In the genomic region with DNA sequence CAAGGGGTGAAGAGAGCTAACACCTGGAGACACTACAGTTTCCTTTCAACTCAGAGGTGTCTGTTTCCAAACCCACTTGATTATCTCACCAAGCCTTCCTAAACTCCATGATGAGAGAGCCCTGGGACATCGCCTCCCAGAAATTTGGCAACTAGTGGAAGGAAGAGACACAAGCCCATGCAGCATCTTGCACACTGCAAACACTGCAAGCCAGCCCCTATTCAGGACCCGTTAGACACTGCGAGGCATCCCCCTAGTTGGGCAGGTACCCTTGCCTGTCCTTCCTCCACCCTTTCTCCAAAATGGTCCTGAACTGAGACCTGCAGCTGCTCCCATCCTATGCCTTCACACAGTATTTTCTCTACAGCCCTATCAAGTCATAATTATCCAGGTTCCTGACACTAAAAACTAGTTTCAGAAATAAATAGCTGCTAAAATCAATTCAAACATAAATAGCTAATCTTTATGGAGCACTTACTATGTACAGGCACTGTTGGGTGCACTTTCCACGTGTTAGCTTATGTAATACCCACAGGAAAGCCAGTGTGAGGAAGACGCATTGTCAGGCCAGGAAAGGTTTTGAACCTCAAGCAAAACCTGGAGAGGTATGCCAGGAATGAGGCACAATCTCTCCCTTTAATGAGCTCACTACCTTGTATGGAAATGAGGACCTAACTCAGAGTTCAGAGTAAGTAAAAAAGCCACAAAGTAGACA, we compare ENCODE assay signal across 10 cellular contexts. TPM values are rescaled to one million over a fixed set of nuclear protein-coding genes. Genes with fewer than 3 reads are reported as not detected.
DNase-seq lines count a peak whose midpoint lies in the region; FAIRE-seq and TF ChIP-seq lines count a peak whose summit lies in the region.
"Had no signal": no experiment of that assay in that cellular context is flagged by ENCODE, and none has a peak within 500 bp of the region (broad histone marks: within the 10 kb centered on the region; RNA-seq: fewer than 3 reads in every experiment).

No MANE protein-coding gene starts in this region.

- H3K9me3 ChIP-seq in HEK293 (ENCODE audit: control insufficient read depth, insufficient read depth, low read depth, low read length) (no peaks in the 10 kb centered on the region), kidney (ENCODE audit: control insufficient read depth in 1 of 2, low read length in 2 of 2) (no peaks in the 10 kb centered on the region), subcutaneous abdominal adipose tissue (ENCODE audit: control insufficient read depth in 5 of 5, low read length in 5 of 5) (no peaks in the 10 kb centered on the region)

- no peaks in the 10 kb centered on the region for H3K27me3 ChIP-seq in brain microvascular endothelial cell (replicated peaks)
- H3K27me3 ChIP-seq in subcutaneous abdominal adipose tissue (ENCODE audit: control insufficient read depth in 5 of 5, insufficient read depth in 4 of 5, low read length in 5 of 5) = no peaks in the 10 kb centered on the region

- no peaks in the 10 kb centered on the region for H3K36me3 ChIP-seq in HEK293 (ENCODE audit: control insufficient read depth in 2 of 2, insufficient read depth in 1 of 2, low read length in 2 of 2)
- H3K36me3 ChIP-seq in brain microvascular endothelial cell (replicated peaks) = no peaks in the 10 kb centered on the region
- no peaks in the 10 kb centered on the region for H3K36me3 ChIP-seq in kidney (ENCODE audit: control insufficient read depth in 1 of 2, insufficient read depth in 2 of 2, low read length in 2 of 2)
- H3K36me3 ChIP-seq in subcutaneous abdominal adipose tissue (ENCODE audit: control insufficient read depth in 5 of 5, insufficient read depth in 5 of 5, low read length in 5 of 5) = no peaks in the 10 kb centered on the region

- intact Hi-C loops in kidney (cut with DNase I) = no loop called here

- FAIRE-seq in kidney (lab: Jason Lieb, UNC) = no peak

- H3K9ac ChIP-seq in kidney (ENCODE audit: low read length in 2 of 2) = peak overlapping the region in 1 of 2 donors; percentile 79
- peak overlapping the region in 2 of 5 donors; percentile 82 to 89 for H3K9ac ChIP-seq in subcutaneous abdominal adipose tissue (ENCODE audit: low read length in 5 of 5)

- H3K4me3 ChIP-seq in HEK293 (ENCODE audit: low read depth, low read length) (no peak overlapping the region), brain microvascular endothelial cell (ENCODE audit: low read depth, low read length) (peak overlapping the region; percentile 87), kidney (ENCODE audit: low read length in 2 of 2) (peak overlapping the region; percentile 82 to 97), subcutaneous abdominal adipose tissue (ENCODE audit: low read depth in 1 of 5, low read length in 5 of 5) (peak overlapping the region; percentile 69 to 98 (median 83))

- H3K27ac ChIP-seq in HEK293 (ENCODE audit: extremely low read depth, low read depth, low read length) (no peak overlapping the region), brain microvascular endothelial cell (no peak overlapping the region), kidney (ENCODE audit: low read depth in 2 of 2, low read length in 2 of 2) (peak overlapping the region in 1 of 2 donors; percentile 96), subcutaneous abdominal adipose tissue (ENCODE audit: low read depth, low read length) (peak overlapping the region; percentile 94)

- DNase-seq in brain microvascular endothelial cell (no peak), kidney (no peak), LoVo (ENCODE audit: low spot score) (no peak), ecto neural progenitor cell (ENCODE audit: low spot score) (no peak), NCI-H1105 (lab: John Stamatoyannopoulos, UW) (no peak)
- DNase-seq: activated naive CD4-positive, alpha-beta T cell treated with anti-CD3 and anti-CD28 coated beads for 36 hours; foreskin melanocyte; NCI-H2227 treated with DMSO at 0.1 percent for 48 hours had no signal

- CTCF ChIA-PET in HEK293 (lab: Yijun Ruan, JAX) = interaction anchor here (0.6 to 1.6 kb wide), 5 partner anchors 13 to 249 kb away, joined by 3 to 5 read pairs (median 3); no protein-coding TSS in a partner anchor

- TF ChIP-seq CTCF in HEK293 (tag by site-specific recombination; IDR thresholded peaks at IDR 0.05) (no peak), brain microvascular endothelial cell (IDR thresholded peaks at IDR 0.05; ENCODE audit: low read depth, low read length, missing control alignments) (no peak), kidney (IDR thresholded peaks at IDR 0.05; ENCODE audit: borderline replicate concordance, extremely low read depth, insufficient read depth) (no peak)

- H3K4me1 ChIP-seq in HEK293 (ENCODE audit: control insufficient read depth, insufficient read depth, low read length) (no peaks in the 10 kb centered on the region), kidney (ENCODE audit: control insufficient read depth in 1 of 2, insufficient read depth in 1 of 2, low read depth in 1 of 2, low read length in 2 of 2) (peaks cover 9 to 13% of the 10 kb centered on the region in 2 donors), subcutaneous abdominal adipose tissue (ENCODE audit: control insufficient read depth in 5 of 5, insufficient read depth in 5 of 5, low read length in 5 of 5) (peaks cover 0 to 46% (median 39%) of the 10 kb centered on the region in 5 donors)

- POLR2A ChIA-PET in HEK293 (lab: Yijun Ruan, JAX) = no interaction called here

- in situ Hi-C loops in brain microvascular endothelial cell (cut with HindIII; ENCODE audit: low pct_ligation_motif_present, low sequenced_read_pairs) = no loop called here

TF ChIP-seq in HEK293, 187 proteins besides CTCF, POLR2A, EP300 and RAD21:
- TF ChIP-seq ZBTB20 (tag by site-specific recombination; IDR thresholded peaks at IDR 0.05) = peak; percentile 81
- TF ChIP-seq, protein P1, sequence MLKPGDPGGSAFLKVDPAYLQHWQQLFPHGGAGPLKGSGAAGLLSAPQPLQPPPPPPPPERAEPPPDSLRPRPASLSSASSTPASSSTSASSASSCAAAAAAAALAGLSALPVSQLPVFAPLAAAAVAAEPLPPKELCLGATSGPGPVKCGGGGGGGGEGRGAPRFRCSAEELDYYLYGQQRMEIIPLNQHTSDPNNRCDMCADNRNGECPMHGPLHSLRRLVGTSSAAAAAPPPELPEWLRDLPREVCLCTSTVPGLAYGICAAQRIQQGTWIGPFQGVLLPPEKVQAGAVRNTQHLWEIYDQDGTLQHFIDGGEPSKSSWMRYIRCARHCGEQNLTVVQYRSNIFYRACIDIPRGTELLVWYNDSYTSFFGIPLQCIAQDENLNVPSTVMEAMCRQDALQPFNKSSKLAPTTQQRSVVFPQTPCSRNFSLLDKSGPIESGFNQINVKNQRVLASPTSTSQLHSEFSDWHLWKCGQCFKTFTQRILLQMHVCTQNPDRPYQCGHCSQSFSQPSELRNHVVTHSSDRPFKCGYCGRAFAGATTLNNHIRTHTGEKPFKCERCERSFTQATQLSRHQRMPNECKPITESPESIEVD (tag by site-specific recombination; IDR thresholded peaks at IDR 0.05) = peak; percentile 61
- no peak for TF ChIP-seq ZNF843 (tag by site-specific recombination; IDR thresholded peaks at IDR 0.05)
- peak; percentile 84 for TF ChIP-seq ZNF335 (tag by site-specific recombination; conservative IDR thresholded peaks at IDR 0.05)
- no peak for TF ChIP-seq ZNF112 (tag by site-specific recombination; IDR thresholded peaks at IDR 0.05)
- peak; percentile 50; the same call in 1 of the 2 replicates for TF ChIP-seq ZNF664 (tag by site-specific recombination; IDR thresholded peaks at IDR 0.05)

RNA-seq across cellular contexts. Expression of a gene that starts 2.8 kb away (rescaled TPM):
- total RNA-seq in kidney = 42.8 TPM
- polyA plus RNA-seq in kidney (ENCODE audit: insufficient read depth, low read depth, low replicate concordance) = 8.2 TPM
- total RNA-seq: activated naive CD4-positive, alpha-beta T cell treated with anti-CD3 and anti-CD28 coated beads for 36 hours had no signal
